ENCODE assay signal across 3 cellular contexts in the genomic region with DNA sequence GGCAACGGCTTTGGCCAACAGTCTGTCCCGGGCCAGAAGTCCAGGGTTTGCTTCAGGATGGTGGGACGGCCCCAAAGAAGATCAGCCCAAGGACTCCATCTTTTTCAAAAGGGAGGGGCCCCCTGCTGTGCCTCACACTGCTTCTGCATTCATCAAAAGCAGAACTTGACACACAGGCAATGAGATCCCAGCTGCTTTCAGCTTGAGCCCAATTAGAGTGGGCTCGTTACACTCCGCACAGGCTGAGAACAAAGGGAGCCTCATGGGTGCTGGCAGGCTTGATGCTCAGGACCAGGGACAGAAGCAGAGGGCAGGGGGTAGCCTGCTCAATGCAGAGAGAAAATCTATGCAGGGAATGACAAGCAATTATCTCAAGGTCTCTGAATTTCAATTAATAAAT.
A peak's percentile ranks its signal among the peaks of the same experiment; 100 is the strongest.
TF ChIP-seq lines count a peak whose summit lies in the region.

No MANE protein-coding gene starts in this region.

TF ChIP-seq in SK-N-SH, 30 proteins besides CTCF, POLR2A, EP300 and RAD21:
- TF ChIP-seq, protein P1, sequence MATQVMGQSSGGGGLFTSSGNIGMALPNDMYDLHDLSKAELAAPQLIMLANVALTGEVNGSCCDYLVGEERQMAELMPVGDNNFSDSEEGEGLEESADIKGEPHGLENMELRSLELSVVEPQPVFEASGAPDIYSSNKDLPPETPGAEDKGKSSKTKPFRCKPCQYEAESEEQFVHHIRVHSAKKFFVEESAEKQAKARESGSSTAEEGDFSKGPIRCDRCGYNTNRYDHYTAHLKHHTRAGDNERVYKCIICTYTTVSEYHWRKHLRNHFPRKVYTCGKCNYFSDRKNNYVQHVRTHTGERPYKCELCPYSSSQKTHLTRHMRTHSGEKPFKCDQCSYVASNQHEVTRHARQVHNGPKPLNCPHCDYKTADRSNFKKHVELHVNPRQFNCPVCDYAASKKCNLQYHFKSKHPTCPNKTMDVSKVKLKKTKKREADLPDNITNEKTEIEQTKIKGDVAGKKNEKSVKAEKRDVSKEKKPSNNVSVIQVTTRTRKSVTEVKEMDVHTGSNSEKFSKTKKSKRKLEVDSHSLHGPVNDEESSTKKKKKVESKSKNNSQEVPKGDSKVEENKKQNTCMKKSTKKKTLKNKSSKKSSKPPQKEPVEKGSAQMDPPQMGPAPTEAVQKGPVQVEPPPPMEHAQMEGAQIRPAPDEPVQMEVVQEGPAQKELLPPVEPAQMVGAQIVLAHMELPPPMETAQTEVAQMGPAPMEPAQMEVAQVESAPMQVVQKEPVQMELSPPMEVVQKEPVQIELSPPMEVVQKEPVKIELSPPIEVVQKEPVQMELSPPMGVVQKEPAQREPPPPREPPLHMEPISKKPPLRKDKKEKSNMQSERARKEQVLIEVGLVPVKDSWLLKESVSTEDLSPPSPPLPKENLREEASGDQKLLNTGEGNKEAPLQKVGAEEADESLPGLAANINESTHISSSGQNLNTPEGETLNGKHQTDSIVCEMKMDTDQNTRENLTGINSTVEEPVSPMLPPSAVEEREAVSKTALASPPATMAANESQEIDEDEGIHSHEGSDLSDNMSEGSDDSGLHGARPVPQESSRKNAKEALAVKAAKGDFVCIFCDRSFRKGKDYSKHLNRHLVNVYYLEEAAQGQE (IDR thresholded peaks at IDR 0.05; ENCODE audit: low read depth, low read length) = peak; percentile 91
- TF ChIP-seq YY1 (IDR thresholded peaks at IDR 0.05; ENCODE audit: low read depth) = no peak

TF ChIP-seq in SK-N-SH treated with all-trans-retinoic acid at 6 μM for 48 hours, 23 proteins besides CTCF, POLR2A, EP300 and RAD21 (continued from another document):
- TF ChIP-seq, protein P2, sequence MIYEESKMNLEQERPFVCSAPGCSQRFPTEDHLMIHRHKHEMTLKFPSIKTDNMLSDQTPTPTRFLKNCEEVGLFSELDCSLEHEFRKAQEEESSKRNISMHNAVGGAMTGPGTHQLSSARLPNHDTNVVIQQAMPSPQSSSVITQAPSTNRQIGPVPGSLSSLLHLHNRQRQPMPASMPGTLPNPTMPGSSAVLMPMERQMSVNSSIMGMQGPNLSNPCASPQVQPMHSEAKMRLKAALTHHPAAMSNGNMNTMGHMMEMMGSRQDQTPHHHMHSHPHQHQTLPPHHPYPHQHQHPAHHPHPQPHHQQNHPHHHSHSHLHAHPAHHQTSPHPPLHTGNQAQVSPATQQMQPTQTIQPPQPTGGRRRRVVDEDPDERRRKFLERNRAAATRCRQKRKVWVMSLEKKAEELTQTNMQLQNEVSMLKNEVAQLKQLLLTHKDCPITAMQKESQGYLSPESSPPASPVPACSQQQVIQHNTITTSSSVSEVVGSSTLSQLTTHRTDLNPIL (CRISPR knock-in tag; IDR thresholded peaks at IDR 0.05; ENCODE audit: low read depth) = no peak
- TF ChIP-seq CSDC2 (CRISPR knock-in tag; IDR thresholded peaks at IDR 0.05) = no peak
- TF ChIP-seq BACH2 (CRISPR knock-in tag; IDR thresholded peaks at IDR 0.05; ENCODE audit: borderline replicate concordance) = no peak
- no peak for TF ChIP-seq SNAI2 (CRISPR knock-in tag; IDR thresholded peaks at IDR 0.05)
- TF ChIP-seq, protein P3, sequence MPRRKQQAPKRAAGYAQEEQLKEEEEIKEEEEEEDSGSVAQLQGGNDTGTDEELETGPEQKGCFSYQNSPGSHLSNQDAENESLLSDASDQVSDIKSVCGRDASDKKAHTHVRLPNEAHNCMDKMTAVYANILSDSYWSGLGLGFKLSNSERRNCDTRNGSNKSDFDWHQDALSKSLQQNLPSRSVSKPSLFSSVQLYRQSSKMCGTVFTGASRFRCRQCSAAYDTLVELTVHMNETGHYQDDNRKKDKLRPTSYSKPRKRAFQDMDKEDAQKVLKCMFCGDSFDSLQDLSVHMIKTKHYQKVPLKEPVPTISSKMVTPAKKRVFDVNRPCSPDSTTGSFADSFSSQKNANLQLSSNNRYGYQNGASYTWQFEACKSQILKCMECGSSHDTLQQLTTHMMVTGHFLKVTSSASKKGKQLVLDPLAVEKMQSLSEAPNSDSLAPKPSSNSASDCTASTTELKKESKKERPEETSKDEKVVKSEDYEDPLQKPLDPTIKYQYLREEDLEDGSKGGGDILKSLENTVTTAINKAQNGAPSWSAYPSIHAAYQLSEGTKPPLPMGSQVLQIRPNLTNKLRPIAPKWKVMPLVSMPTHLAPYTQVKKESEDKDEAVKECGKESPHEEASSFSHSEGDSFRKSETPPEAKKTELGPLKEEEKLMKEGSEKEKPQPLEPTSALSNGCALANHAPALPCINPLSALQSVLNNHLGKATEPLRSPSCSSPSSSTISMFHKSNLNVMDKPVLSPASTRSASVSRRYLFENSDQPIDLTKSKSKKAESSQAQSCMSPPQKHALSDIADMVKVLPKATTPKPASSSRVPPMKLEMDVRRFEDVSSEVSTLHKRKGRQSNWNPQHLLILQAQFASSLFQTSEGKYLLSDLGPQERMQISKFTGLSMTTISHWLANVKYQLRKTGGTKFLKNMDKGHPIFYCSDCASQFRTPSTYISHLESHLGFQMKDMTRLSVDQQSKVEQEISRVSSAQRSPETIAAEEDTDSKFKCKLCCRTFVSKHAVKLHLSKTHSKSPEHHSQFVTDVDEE (CRISPR knock-in tag; IDR thresholded peaks at IDR 0.05) = no peak
- TF ChIP-seq ZFP3 (CRISPR knock-in tag; IDR thresholded peaks at IDR 0.05) = no peak

TF ChIP-seq in Ishikawa, 13 proteins besides CTCF, POLR2A, EP300 and RAD21 (continued from another document):
- TF ChIP-seq, protein P1 (IDR thresholded peaks at IDR 0.05; ENCODE audit: low read depth) = peak; percentile 71
